In genomic region chr1:73722055-73722454, GRCh38 we compare ENCODE assay signal across 33 cellular contexts.
DNase-seq lines count a peak whose midpoint lies in the region; ATAC-seq and TF ChIP-seq lines count a peak whose summit lies in the region.
"Had no signal": no experiment of that assay in that cellular context is flagged by ENCODE, and none has a peak within 500 bp of the region (broad histone marks: within the 10 kb centered on the region; RNA-seq: fewer than 3 reads in every experiment).

No MANE protein-coding gene starts in this region.

- H3K9me2 ChIP-seq in PC-3 (replicated peaks; ENCODE audit: low read length), result 0 out of 2 replicates have a peak, but pooled peaks cover 5% of the 10 kb centered on the region

- H3K4me1 ChIP-seq in mucosa of descending colon (ENCODE audit: low read depth) (no peaks in the 10 kb centered on the region), neuronal stem cell (ENCODE audit: control insufficient read depth in 2 of 2, insufficient read depth in 1 of 2, low read depth in 1 of 2, low read length in 2 of 2) (no peaks in the 10 kb centered on the region), aorta (ENCODE audit: control insufficient read depth in 1 of 2, insufficient read depth in 2 of 2, low read length in 2 of 2) (no peaks in the 10 kb centered on the region), PC-3 (ENCODE audit: insufficient read depth, low read length) (no peaks in the 10 kb centered on the region)
- H3K4me1 ChIP-seq: A549; BE2C; BLaER1; BLaER1 treated with 17β-estradiol and CSF1 and Interleukin-3, amounts not matched to agents 10 nM and 100 nM; Caco-2 had no signal

- no peak overlapping the region for H3K4ac ChIP-seq in neuronal stem cell (ENCODE audit: low read length)

- no peak overlapping the region for H2BK12ac ChIP-seq in neuronal stem cell (ENCODE audit: low read length)

- no peak overlapping the region for H3K4me2 ChIP-seq in neuronal stem cell (ENCODE audit: insufficient read depth, low read length, poor library complexity, severe bottlenecking)
- H3K4me2 ChIP-seq in PC-3 (ENCODE audit: low read length), result no peak overlapping the region
- H3K4me2 ChIP-seq: A549; BLaER1; BLaER1 treated with 17β-estradiol and CSF1 and Interleukin-3, amounts not matched to agents 10 nM and 100 nM had no signal

- TF ChIP-seq CTCF in mucosa of descending colon (IDR thresholded peaks at IDR 0.05) (no peak), PC-3 (conservative IDR thresholded peaks at IDR 0.05; ENCODE audit: low read depth, low read length) (no peak)

- H2AK5ac ChIP-seq in neuronal stem cell (ENCODE audit: low read depth, low read length), result no peak overlapping the region

- POLR2A ChIA-PET in PC-3 (lab: Charles Lee; ENCODE audit: unreplicated experiment), result no interaction called here

- H3K18ac ChIP-seq in neuronal stem cell (ENCODE audit: low read length), result no peak overlapping the region

- H3K9me3 ChIP-seq in mucosa of descending colon (no peaks in the 10 kb centered on the region), neuronal stem cell (replicated peaks in 1 of 2; ENCODE audit: control insufficient read depth in 2 of 2, insufficient read depth in 1 of 2, low read depth in 1 of 2, low read length in 2 of 2) (peaks cover 0 to 3% of the 10 kb centered on the region in 2 donors), aorta (ENCODE audit: control insufficient read depth, low read length) (peaks cover 2% of the 10 kb centered on the region), PC-3 (ENCODE audit: low read length) (no peaks in the 10 kb centered on the region)
- H3K9me3 ChIP-seq: A549; BE2C; BLaER1; BLaER1 treated with 17β-estradiol and CSF1 and Interleukin-3, amounts not matched to agents 10 nM and 100 nM; Caco-2 had no signal

- no peak overlapping the region for H3K23ac ChIP-seq in neuronal stem cell (ENCODE audit: low read depth, low read length, poor library complexity)

- H3K4me3 ChIP-seq in mucosa of descending colon (no peak overlapping the region), neuronal stem cell (ENCODE audit: low read length in 2 of 2) (no peak overlapping the region), aorta (ENCODE audit: low read length in 2 of 2) (no peak overlapping the region), PC-3 (ENCODE audit: low read length) (no peak overlapping the region)
- H3K4me3 ChIP-seq: A549; BLaER1; BLaER1 treated with 17β-estradiol and CSF1 and Interleukin-3, amounts not matched to agents 10 nM and 100 nM had no signal

- H2BK15ac ChIP-seq in neuronal stem cell (ENCODE audit: low read length), result no peak overlapping the region

- no peaks in the 10 kb centered on the region for H3F3A ChIP-seq in PC-3 (ENCODE audit: low read length, unreplicated experiment)

- no peak overlapping the region for H3K14ac ChIP-seq in neuronal stem cell (ENCODE audit: low read length)

- H3K27ac ChIP-seq in neuronal stem cell (replicated peaks; ENCODE audit: low read length), result no peak overlapping the region
- H3K27ac ChIP-seq in aorta (ENCODE audit: low read depth in 1 of 2, low read length in 2 of 2), result no peak overlapping the region
- H3K27ac ChIP-seq in PC-3 (ENCODE audit: low read length), result no peak overlapping the region
- H3K27ac ChIP-seq: 22Rv1; A549; BLaER1; BLaER1 treated with 17β-estradiol and CSF1 and Interleukin-3, amounts not matched to agents 10 nM and 100 nM; C4-2B had no signal

- DNase-seq in left colon (no peak), mucosa of descending colon (peak in 1 of 3 donors; percentile 5), neuronal stem cell (ENCODE audit: low spot score) (no peak), aorta (no peak), activated gamma-delta T cell (lab: John Stamatoyannopoulos, UW) (no peak), anterior cingulate cortex (lab: John Stamatoyannopoulos, UW) (no peak), SW480 (ENCODE audit: low spot score) (no peak), PC-3 (no peak)
- DNase-seq: 8988T; ACHN; AML-193; BE2C; C1 segment of cervical spinal cord; Caco-2; Calu3; CD4-positive, alpha-beta memory T cell; CD4-positive, alpha-beta T cell; CD4-positive, CD25-positive, alpha-beta regulatory T cell; CD8-positive, alpha-beta memory T cell; CD8-positive, alpha-beta T cell; COR-L47; DMS 273 treated with DMSO at 0.1 percent for 48 hours; DMS153; DMS53; DMS79; DMS79 treated with DMSO at 0.1 percent for 48 hours; DND-41; EL had no signal

- H4K20me1 ChIP-seq in PC-3 (ENCODE audit: low read length), result no peaks in the 10 kb centered on the region
- H4K20me1 ChIP-seq: BLaER1; BLaER1 treated with 17β-estradiol and CSF1 and Interleukin-3, amounts not matched to agents 10 nM and 100 nM had no signal

- no peaks in the 10 kb centered on the region for H3K36me3 ChIP-seq in mucosa of descending colon (ENCODE audit: low read depth)
- no peaks in the 10 kb centered on the region for H3K36me3 ChIP-seq in neuronal stem cell (replicated peaks in 1 of 2; ENCODE audit: control insufficient read depth in 2 of 2, insufficient read depth in 2 of 2, low read length in 2 of 2)
- H3K36me3 ChIP-seq in aorta (ENCODE audit: control insufficient read depth in 1 of 2, insufficient read depth in 2 of 2, low read length in 1 of 2), result no peaks in the 10 kb centered on the region
- no peaks in the 10 kb centered on the region for H3K36me3 ChIP-seq in PC-3 (ENCODE audit: low read depth, low read length)
- H3K36me3 ChIP-seq: BE2C; BLaER1; BLaER1 treated with 17β-estradiol and CSF1 and Interleukin-3, amounts not matched to agents 10 nM and 100 nM had no signal

- H3K79me1 ChIP-seq in neuronal stem cell (ENCODE audit: low read depth, low read length), result no peaks in the 10 kb centered on the region

- no peak overlapping the region for H3K9ac ChIP-seq in neuronal stem cell (ENCODE audit: low read depth, low read length, poor library complexity)
- no peak overlapping the region for H3K9ac ChIP-seq in PC-3 (ENCODE audit: low read length)
- H3K9ac ChIP-seq: BLaER1; BLaER1 treated with 17β-estradiol and CSF1 and Interleukin-3, amounts not matched to agents 10 nM and 100 nM had no signal

- H3K27me3 ChIP-seq in neuronal stem cell (ENCODE audit: control insufficient read depth in 3 of 3, insufficient read depth in 3 of 3, low read depth in 1 of 3, low read length in 3 of 3) (no peaks in the 10 kb centered on the region), aorta (ENCODE audit: control insufficient read depth in 1 of 2, insufficient read depth in 2 of 2, low read length in 1 of 2) (no peaks in the 10 kb centered on the region), PC-3 (ENCODE audit: low read length) (0 out of 2 replicates have a peak, but pooled peaks cover 7% of the 10 kb centered on the region)
- H3K27me3 ChIP-seq: BE2C; BLaER1; BLaER1 treated with 17β-estradiol and CSF1 and Interleukin-3, amounts not matched to agents 10 nM and 100 nM had no signal

- WGBS in neuronal stem cell (ENCODE audit: extremely low coverage in 2 of 2, insufficient read length in 2 of 2, insufficient replicate concordance in 1 of 2), 2 donors, result no CpG with 5 or more reads among the region's 1 CpG
- WGBS in aorta, 2 donors, result 88 to 100% methylated on average over 1 of the region's 1 CpG

- no peak overlapping the region for H4K91ac ChIP-seq in neuronal stem cell (ENCODE audit: low read depth, low read length, poor library complexity)

- intact Hi-C loops in left colon (cut with DNase I, micrococcal nuclease), result no loop called here
- intact Hi-C loops in mucosa of descending colon (cut with DNase I, micrococcal nuclease), result no loop called here
- intact Hi-C loops in aorta (cut with DNase I), result no loop called here
- intact Hi-C loops in PC-3 (cut with micrococcal nuclease), result no loop called here

- ATAC-seq in left colon, result peak; percentile 98
- ATAC-seq in mucosa of descending colon, result peak; percentile 81
- ATAC-seq in aorta (ENCODE audit: low FRiP score), result peak; percentile 22
- no peak for ATAC-seq in PC-3
- ATAC-seq: A549; CD8-positive, alpha-beta T cell had no signal

- CTCF ChIA-PET in PC-3 (lab: Charles Lee), result no interaction called here

- no peak overlapping the region for H2BK120ac ChIP-seq in neuronal stem cell (ENCODE audit: low read depth, low read length)

- BruUV-seq in PC-3 (replicated peaks; lab: Mats Ljungman, UMichigan), result no TSS peak

- H2AFZ ChIP-seq in neuronal stem cell (ENCODE audit: low read length) (peak overlapping the region; percentile 17), PC-3 (ENCODE audit: low read length) (no peak overlapping the region)

- no peaks in the 10 kb centered on the region for H3K79me2 ChIP-seq in PC-3 (ENCODE audit: low read length)

- no peak overlapping the region for H2BK5ac ChIP-seq in neuronal stem cell (ENCODE audit: low read length)

- no peak overlapping the region for H4K8ac ChIP-seq in neuronal stem cell (ENCODE audit: low read depth, low read length)
